In genomic region chr17:61250335-61250890, GRCh38 we compare ENCODE assay signal across 10 cellular contexts.
DNase-seq lines count a peak whose midpoint lies in the region.
"Had no signal": no experiment of that assay in that cellular context is flagged by ENCODE, and none has a peak within 500 bp of the region (broad histone marks: within the 10 kb centered on the region; RNA-seq: fewer than 3 reads in every experiment).

No MANE protein-coding gene starts in this region.

- H3K36me3 ChIP-seq in BLaER1 treated with 17β-estradiol and CSF1 and Interleukin-3, amounts not matched to agents 10 nM and 100 nM, result no peaks in the 10 kb centered on the region
- no peaks in the 10 kb centered on the region for H3K36me3 ChIP-seq in duodenal mucosa (ENCODE audit: control insufficient read depth in 1 of 2, insufficient read depth in 2 of 2, low read length in 2 of 2)

- 0 out of 20 replicates have a peak overlapping the region, but pooled peaks of 1 of the 10 experiments have one; percentile 3 for H3K4me3 ChIP-seq in BLaER1 treated with 17β-estradiol and CSF1 and Interleukin-3, amounts not matched to agents 10 nM and 100 nM
- no peak overlapping the region for H3K4me3 ChIP-seq in duodenal mucosa (ENCODE audit: low read depth in 1 of 2, low read length in 2 of 2)

- peaks cover 0 to 8% (median 0%) of the 10 kb centered on the region in 11 experiments; a peak in 3 of 22 replicates for H3K9me3 ChIP-seq in BLaER1 treated with 17β-estradiol and CSF1 and Interleukin-3, amounts not matched to agents 10 nM and 100 nM (replicated peaks in 1 of 11)
- no peaks in the 10 kb centered on the region for H3K9me3 ChIP-seq in duodenal mucosa (ENCODE audit: control insufficient read depth in 1 of 2, low read length in 2 of 2)

- DNase-seq in NOMO-1 treated with DMSO at 0.1 percent for 48 hours (lab: John Stamatoyannopoulos, UW; ENCODE audit: unreplicated experiment) (peak; percentile 60), non-pigmented ciliary epithelial cell (ENCODE audit: low read depth) (peak; percentile 57), AG08396 (ENCODE audit: low spot score) (no peak), iPS-NIHi7 (ENCODE audit: extremely low spot score) (no peak), substantia nigra (lab: John Stamatoyannopoulos, UW) (no peak)
- DNase-seq in activated T-cell treated with anti-CD3 and anti-CD28 coated beads, Interleukin-2, amount 50 U/mL, for 48 hours, result no peak
- DNase-seq: NCI-H1092 treated with DMSO at 0.1 percent for 48 hours had no signal

- peak overlapping the region; percentile 52 to 81 (median 70) for H3K4me2 ChIP-seq in BLaER1 treated with 17β-estradiol and CSF1 and Interleukin-3, amounts not matched to agents 10 nM and 100 nM

- no peaks in the 10 kb centered on the region for H3K27me3 ChIP-seq in BLaER1 treated with 17β-estradiol and CSF1 and Interleukin-3, amounts not matched to agents 10 nM and 100 nM
- no peaks in the 10 kb centered on the region for H3K27me3 ChIP-seq in duodenal mucosa (ENCODE audit: control insufficient read depth in 1 of 2, insufficient read depth in 2 of 2, low read length in 2 of 2)

- peak overlapping the region in 3 of 11 experiments; percentile 32 to 66 (median 53); a peak in 3 of 22 replicates for H3K9ac ChIP-seq in BLaER1 treated with 17β-estradiol and CSF1 and Interleukin-3, amounts not matched to agents 10 nM and 100 nM
- no peak overlapping the region for H3K9ac ChIP-seq in duodenal mucosa (ENCODE audit: low read depth in 1 of 2, low read length in 2 of 2)

- no peaks in the 10 kb centered on the region for H4K20me1 ChIP-seq in BLaER1 treated with 17β-estradiol and CSF1 and Interleukin-3, amounts not matched to agents 10 nM and 100 nM

- H3K4me1 ChIP-seq in BLaER1 treated with 17β-estradiol and CSF1 and Interleukin-3, amounts not matched to agents 10 nM and 100 nM, result peaks cover 29 to 56% (median 36%) of the 10 kb centered on the region in 10 experiments
- H3K4me1 ChIP-seq in duodenal mucosa (ENCODE audit: control insufficient read depth in 1 of 2, insufficient read depth in 2 of 2, low read length in 2 of 2), result peaks cover 10 to 57% of the 10 kb centered on the region in 2 donors

- peak overlapping the region in 10 of 11 experiments; percentile 59 to 84 (median 71); a peak in 18 of 22 replicates for H3K27ac ChIP-seq in BLaER1 treated with 17β-estradiol and CSF1 and Interleukin-3, amounts not matched to agents 10 nM and 100 nM
- peak overlapping the region; percentile 20 for H3K27ac ChIP-seq in duodenal mucosa (ENCODE audit: low read depth, low read length)
- H3K27ac ChIP-seq in substantia nigra (ENCODE audit: low read depth, low read length, poor library complexity, severe bottlenecking), result no peak overlapping the region
- H3K27ac ChIP-seq: RWPE1 had no signal

Comparison
In these comparisons a context has a peak if more than half of its experiments do, and no peak if none do; other contexts are left out.
1. DNase-seq: peak in NOMO-1 treated with DMSO at 0.1 percent for 48 hours (single experiment) and non-pigmented ciliary epithelial cell (single experiment); none in AG08396 (single experiment), iPS-NIHi7 (single experiment), substantia nigra (0 of 49) and activated T-cell treated with anti-CD3 and anti-CD28 coated beads, Interleukin-2, amount 50 U/mL, for 48 hours (0 of 2).